Comparison of ENCODE assay signal across 1 cellular context in genomic region chr3:48088749-48089466, GRCh38.
TF ChIP-seq lines count a peak whose summit lies in the region.

No MANE protein-coding gene starts in this region.

TF ChIP-seq in HepG2, 621 proteins besides CTCF, POLR2A, EP300 and RAD21 (continued from another document):
- TF ChIP-seq CBX1 (IDR thresholded peaks at IDR 0.05; ENCODE audit: low read depth) (peak; percentile 61), ZBTB10 (CRISPR knock-in tag; IDR thresholded peaks at IDR 0.05; ENCODE audit: borderline replicate concordance) (0 out of 2 replicates have a peak, but pooled peaks have one; percentile 22), NCOA5 (CRISPR knock-in tag; IDR thresholded peaks at IDR 0.05) (no peak), ZNF326 (CRISPR knock-in tag; IDR thresholded peaks at IDR 0.05; ENCODE audit: borderline replicate concordance) (no peak), ZNF354B (CRISPR knock-in tag; IDR thresholded peaks at IDR 0.05) (no peak), HHEX (CRISPR knock-in tag; IDR thresholded peaks at IDR 0.05) (no peak), KLF13 (CRISPR knock-in tag; IDR thresholded peaks at IDR 0.05) (peak; percentile 68; the same call in 1 of the 2 replicates), MLLT10 (CRISPR knock-in tag; IDR thresholded peaks at IDR 0.05) (no peak), KDM3A (CRISPR knock-in tag; IDR thresholded peaks at IDR 0.05; ENCODE audit: low read depth) (peak; percentile 70; the same call in 1 of the 2 replicates), DNMT1 (CRISPR knock-in tag; IDR thresholded peaks at IDR 0.05) (0 out of 2 replicates have a peak, but pooled peaks have one; percentile 60), TP53 (CRISPR knock-in tag; conservative IDR thresholded peaks at IDR 0.05) (no peak; the same call in 1 of the 2 replicates), NR2F2 (IDR thresholded peaks at IDR 0.05; ENCODE audit: borderline replicate concordance, low read depth) (no peak), XRCC5 (optimal IDR thresholded peaks at IDR 0.05; ENCODE audit: low read length) (peak; percentile 47), ZNF773 (CRISPR knock-in tag; IDR thresholded peaks at IDR 0.05; ENCODE audit: borderline replicate concordance) (peak; percentile 60; the same call in 1 of the 2 replicates), ZNF335 (CRISPR knock-in tag; IDR thresholded peaks at IDR 0.05) (0 out of 2 replicates have a peak, but pooled peaks have one; percentile 71), E2F5 (CRISPR knock-in tag; conservative IDR thresholded peaks at IDR 0.05) (peak; percentile 11), ZNF543 (CRISPR knock-in tag; IDR thresholded peaks at IDR 0.05) (peak; percentile 66; the same call in 1 of the 2 replicates), ATF3 (CRISPR knock-in tag; IDR thresholded peaks at IDR 0.05) (peak; percentile 39; the same call in 1 of the 2 replicates)
